ENCODE assay signal across 1 cellular context in the genomic region with DNA sequence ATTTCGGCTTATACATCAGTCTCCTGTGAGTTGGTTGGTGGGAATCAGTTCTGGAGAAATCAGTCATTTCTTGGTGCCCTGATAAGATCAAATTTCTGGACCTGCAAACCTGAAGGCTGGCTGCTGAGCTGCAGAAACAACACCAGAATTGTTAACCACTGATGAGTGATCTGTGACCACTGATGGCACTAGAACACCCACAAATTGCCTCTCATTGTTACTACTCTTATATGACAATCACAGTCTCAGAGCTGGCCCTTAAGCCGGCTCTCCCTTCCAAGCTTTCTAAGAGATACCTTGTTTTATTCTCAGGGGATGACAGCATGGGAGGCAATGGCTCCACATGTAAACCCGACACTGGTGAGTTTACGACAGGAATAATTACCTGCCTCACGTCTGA.
TF ChIP-seq lines count a peak whose summit lies in the region.

No MANE protein-coding gene starts in this region.

TF ChIP-seq in GM23338, 12 proteins besides CTCF, POLR2A, EP300 and RAD21 (continued from another document):
- TF ChIP-seq, protein P1, sequence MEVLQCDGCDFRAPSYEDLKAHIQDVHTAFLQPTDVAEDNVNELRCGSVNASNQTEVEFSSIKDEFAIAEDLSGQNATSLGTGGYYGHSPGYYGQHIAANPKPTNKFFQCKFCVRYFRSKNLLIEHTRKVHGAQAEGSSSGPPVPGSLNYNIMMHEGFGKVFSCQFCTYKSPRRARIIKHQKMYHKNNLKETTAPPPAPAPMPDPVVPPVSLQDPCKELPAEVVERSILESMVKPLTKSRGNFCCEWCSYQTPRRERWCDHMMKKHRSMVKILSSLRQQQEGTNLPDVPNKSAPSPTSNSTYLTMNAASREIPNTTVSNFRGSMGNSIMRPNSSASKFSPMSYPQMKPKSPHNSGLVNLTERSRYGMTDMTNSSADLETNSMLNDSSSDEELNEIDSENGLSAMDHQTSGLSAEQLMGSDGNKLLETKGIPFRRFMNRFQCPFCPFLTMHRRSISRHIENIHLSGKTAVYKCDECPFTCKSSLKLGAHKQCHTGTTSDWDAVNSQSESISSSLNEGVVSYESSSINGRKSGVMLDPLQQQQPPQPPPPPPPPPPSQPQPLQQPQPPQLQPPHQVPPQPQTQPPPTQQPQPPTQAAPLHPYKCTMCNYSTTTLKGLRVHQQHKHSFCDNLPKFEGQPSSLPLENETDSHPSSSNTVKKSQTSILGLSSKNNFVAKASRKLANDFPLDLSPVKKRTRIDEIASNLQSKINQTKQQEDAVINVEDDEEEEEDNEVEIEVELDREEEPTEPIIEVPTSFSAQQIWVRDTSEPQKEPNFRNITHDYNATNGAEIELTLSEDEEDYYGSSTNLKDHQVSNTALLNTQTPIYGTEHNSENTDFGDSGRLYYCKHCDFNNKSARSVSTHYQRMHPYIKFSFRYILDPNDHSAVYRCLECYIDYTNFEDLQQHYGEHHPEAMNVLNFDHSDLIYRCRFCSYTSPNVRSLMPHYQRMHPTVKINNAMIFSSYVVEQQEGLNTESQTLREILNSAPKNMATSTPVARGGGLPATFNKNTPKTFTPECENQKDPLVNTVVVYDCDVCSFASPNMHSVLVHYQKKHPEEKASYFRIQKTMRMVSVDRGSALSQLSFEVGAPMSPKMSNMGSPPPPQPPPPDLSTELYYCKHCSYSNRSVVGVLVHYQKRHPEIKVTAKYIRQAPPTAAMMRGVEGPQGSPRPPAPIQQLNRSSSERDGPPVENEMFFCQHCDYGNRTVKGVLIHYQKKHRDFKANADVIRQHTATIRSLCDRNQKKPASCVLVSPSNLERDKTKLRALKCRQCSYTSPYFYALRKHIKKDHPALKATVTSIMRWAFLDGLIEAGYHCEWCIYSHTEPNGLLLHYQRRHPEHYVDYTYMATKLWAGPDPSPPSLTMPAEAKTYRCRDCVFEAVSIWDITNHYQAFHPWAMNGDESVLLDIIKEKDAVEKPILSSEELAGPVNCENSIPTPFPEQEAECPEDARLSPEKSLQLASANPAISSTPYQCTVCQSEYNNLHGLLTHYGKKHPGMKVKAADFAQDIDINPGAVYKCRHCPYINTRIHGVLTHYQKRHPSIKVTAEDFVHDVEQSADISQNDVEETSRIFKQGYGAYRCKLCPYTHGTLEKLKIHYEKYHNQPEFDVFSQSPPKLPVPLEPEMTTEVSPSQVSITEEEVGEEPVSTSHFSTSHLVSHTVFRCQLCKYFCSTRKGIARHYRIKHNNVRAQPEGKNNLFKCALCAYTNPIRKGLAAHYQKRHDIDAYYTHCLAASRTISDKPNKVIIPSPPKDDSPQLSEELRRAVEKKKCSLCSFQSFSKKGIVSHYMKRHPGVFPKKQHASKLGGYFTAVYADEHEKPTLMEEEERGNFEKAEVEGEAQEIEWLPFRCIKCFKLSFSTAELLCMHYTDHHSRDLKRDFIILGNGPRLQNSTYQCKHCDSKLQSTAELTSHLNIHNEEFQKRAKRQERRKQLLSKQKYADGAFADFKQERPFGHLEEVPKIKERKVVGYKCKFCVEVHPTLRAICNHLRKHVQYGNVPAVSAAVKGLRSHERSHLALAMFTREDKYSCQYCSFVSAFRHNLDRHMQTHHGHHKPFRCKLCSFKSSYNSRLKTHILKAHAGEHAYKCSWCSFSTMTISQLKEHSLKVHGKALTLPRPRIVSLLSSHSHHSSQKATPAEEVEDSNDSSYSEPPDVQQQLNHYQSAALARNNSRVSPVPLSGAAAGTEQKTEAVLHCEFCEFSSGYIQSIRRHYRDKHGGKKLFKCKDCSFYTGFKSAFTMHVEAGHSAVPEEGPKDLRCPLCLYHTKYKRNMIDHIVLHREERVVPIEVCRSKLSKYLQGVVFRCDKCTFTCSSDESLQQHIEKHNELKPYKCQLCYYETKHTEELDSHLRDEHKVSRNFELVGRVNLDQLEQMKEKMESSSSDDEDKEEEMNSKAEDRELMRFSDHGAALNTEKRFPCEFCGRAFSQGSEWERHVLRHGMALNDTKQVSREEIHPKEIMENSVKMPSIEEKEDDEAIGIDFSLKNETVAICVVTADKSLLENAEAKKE (CRISPR knock-in tag; IDR thresholded peaks at IDR 0.05), result no peak
- TF ChIP-seq POLR2AphosphoS5 (IDR thresholded peaks at IDR 0.05; ENCODE audit: low read depth) (no peak), ZNF114 (CRISPR knock-in tag; IDR thresholded peaks at IDR 0.05) (no peak), EZH2phosphoT487 (IDR thresholded peaks at IDR 0.05; ENCODE audit: unreplicated experiment) (no peak), CREB1 (CRISPR knock-in tag; IDR thresholded peaks at IDR 0.05; ENCODE audit: low read depth) (no peak), EZH2 (IDR thresholded peaks at IDR 0.05; ENCODE audit: low read depth, unreplicated experiment) (no peak), ZNF331 (CRISPR knock-in tag; IDR thresholded peaks at IDR 0.05; ENCODE audit: low read depth) (no peak), NANOG (IDR thresholded peaks at IDR 0.05; ENCODE audit: borderline replicate concordance) (no peak), ETS1 (IDR thresholded peaks at IDR 0.05) (no peak)
- TF ChIP-seq, protein P2, sequence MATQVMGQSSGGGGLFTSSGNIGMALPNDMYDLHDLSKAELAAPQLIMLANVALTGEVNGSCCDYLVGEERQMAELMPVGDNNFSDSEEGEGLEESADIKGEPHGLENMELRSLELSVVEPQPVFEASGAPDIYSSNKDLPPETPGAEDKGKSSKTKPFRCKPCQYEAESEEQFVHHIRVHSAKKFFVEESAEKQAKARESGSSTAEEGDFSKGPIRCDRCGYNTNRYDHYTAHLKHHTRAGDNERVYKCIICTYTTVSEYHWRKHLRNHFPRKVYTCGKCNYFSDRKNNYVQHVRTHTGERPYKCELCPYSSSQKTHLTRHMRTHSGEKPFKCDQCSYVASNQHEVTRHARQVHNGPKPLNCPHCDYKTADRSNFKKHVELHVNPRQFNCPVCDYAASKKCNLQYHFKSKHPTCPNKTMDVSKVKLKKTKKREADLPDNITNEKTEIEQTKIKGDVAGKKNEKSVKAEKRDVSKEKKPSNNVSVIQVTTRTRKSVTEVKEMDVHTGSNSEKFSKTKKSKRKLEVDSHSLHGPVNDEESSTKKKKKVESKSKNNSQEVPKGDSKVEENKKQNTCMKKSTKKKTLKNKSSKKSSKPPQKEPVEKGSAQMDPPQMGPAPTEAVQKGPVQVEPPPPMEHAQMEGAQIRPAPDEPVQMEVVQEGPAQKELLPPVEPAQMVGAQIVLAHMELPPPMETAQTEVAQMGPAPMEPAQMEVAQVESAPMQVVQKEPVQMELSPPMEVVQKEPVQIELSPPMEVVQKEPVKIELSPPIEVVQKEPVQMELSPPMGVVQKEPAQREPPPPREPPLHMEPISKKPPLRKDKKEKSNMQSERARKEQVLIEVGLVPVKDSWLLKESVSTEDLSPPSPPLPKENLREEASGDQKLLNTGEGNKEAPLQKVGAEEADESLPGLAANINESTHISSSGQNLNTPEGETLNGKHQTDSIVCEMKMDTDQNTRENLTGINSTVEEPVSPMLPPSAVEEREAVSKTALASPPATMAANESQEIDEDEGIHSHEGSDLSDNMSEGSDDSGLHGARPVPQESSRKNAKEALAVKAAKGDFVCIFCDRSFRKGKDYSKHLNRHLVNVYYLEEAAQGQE (IDR thresholded peaks at IDR 0.05; ENCODE audit: unreplicated experiment), result no peak
